22 cellular contexts compared by ENCODE assay signal in genomic region chr19:55766466-55766865, GRCh38. TPM values are rescaled to one million over a fixed set of nuclear protein-coding genes. Genes with fewer than 3 reads are reported as not detected.
DNase-seq lines count a peak whose midpoint lies in the region; ATAC-seq and TF ChIP-seq lines count a peak whose summit lies in the region.
"Had no signal": no experiment of that assay in that cellular context is flagged by ENCODE, and none has a peak within 500 bp of the region (broad histone marks: within the 10 kb centered on the region; RNA-seq: fewer than 3 reads in every experiment).

No MANE protein-coding gene starts in this region.

- CTCF ChIA-PET in activated CD8-positive, alpha-beta T cell treated with anti-CD3 and anti-CD28 coated beads for 36 hours (lab: Charles Lee) = no interaction called here

- no peaks in the 10 kb centered on the region for H3K4me1 ChIP-seq in MM.1S (ENCODE audit: low read length)
- no peaks in the 10 kb centered on the region for H3K4me1 ChIP-seq in neutrophil (ENCODE audit: control insufficient read depth in 1 of 2, insufficient read depth in 1 of 2, low read depth in 1 of 2, low read length in 1 of 2)
- H3K4me1 ChIP-seq in tibial artery = no peaks in the 10 kb centered on the region
- H3K4me1 ChIP-seq: A549, HAP-1, Peyer's patch had no signal

- peaks cover 69% of the 10 kb centered on the region for H3K27me3 ChIP-seq in MM.1S (replicated peaks; ENCODE audit: insufficient read depth, low read length)
- H3K27me3 ChIP-seq in neutrophil = no peaks in the 10 kb centered on the region
- H3K27me3 ChIP-seq in tibial artery = no peaks in the 10 kb centered on the region
- H3K27me3 ChIP-seq: Peyer's patch had no signal

- TF ChIP-seq CTCF in MM.1S (IDR thresholded peaks at IDR 0.05; ENCODE audit: low read length) (no peak), neutrophil (IDR thresholded peaks at IDR 0.05) (no peak), tibial artery (IDR thresholded peaks at IDR 0.05) (no peak)
- no peak for TF ChIP-seq CTCF in activated CD8-positive, alpha-beta T cell treated with anti-CD3 and anti-CD28 coated beads for 36 hours (IDR thresholded peaks at IDR 0.05)

- no peaks in the 10 kb centered on the region for H3K4me1 Mint-ChIP-seq in activated CD8-positive, alpha-beta T cell treated with anti-CD3 and anti-CD28 coated beads for 36 hours (ENCODE audit: low read depth)
- H3K4me1 Mint-ChIP-seq: B cell; CD4-positive, CD25-positive, alpha-beta regulatory T cell had no signal

- H3K9ac ChIP-seq in MM.1S (ENCODE audit: low read length) = no peak overlapping the region
- H3K9ac ChIP-seq: GM23248 had no signal

- no peaks in the 10 kb centered on the region for H3K36me3 ChIP-seq in MM.1S (replicated peaks; ENCODE audit: insufficient read depth, low read length)
- no peaks in the 10 kb centered on the region for H3K36me3 ChIP-seq in neutrophil
- H3K36me3 ChIP-seq in tibial artery = no peaks in the 10 kb centered on the region
- H3K36me3 ChIP-seq: HAP-1, Peyer's patch had no signal

- H3F3A ChIP-seq in MM.1S (ENCODE audit: insufficient read depth, low read length) = no peaks in the 10 kb centered on the region

- no peaks in the 10 kb centered on the region for H4K20me1 ChIP-seq in MM.1S (ENCODE audit: insufficient read depth, low read length)

- H3K9me3 Mint-ChIP-seq in activated CD8-positive, alpha-beta T cell treated with anti-CD3 and anti-CD28 coated beads for 36 hours = peaks cover 6% of the 10 kb centered on the region

- no peak overlapping the region for H2AFZ ChIP-seq in MM.1S (ENCODE audit: low read length)
- H2AFZ ChIP-seq: GM23248 had no signal

- intact Hi-C loops in activated CD8-positive, alpha-beta T cell treated with anti-CD3 and anti-CD28 coated beads for 36 hours (cut with micrococcal nuclease) = no loop called here
- intact Hi-C loops in tibial artery (cut with DNase I; ENCODE audit: low total_unique reads) = no loop called here

- no peak overlapping the region for H3K4me2 ChIP-seq in MM.1S (ENCODE audit: low read depth, low read length)
- H3K4me2 ChIP-seq: A549 had no signal

- H3K27ac ChIP-seq in MM.1S (ENCODE audit: low read length) = no peak overlapping the region
- peak overlapping the region; percentile 59 for H3K27ac ChIP-seq in neutrophil
- H3K27ac ChIP-seq in tibial artery = no peak overlapping the region
- H3K27ac ChIP-seq: A549, GM23248, Peyer's patch had no signal

- POLR2A ChIA-PET in activated CD8-positive, alpha-beta T cell treated with anti-CD3 and anti-CD28 coated beads for 36 hours (lab: Charles Lee) = no interaction called here

- H3K79me2 ChIP-seq in MM.1S (ENCODE audit: low read length) = no peaks in the 10 kb centered on the region

- no peak overlapping the region for H3K4me3 Mint-ChIP-seq in activated CD8-positive, alpha-beta T cell treated with anti-CD3 and anti-CD28 coated beads for 36 hours
- H3K4me3 Mint-ChIP-seq: B cell; CD4-positive, CD25-positive, alpha-beta regulatory T cell had no signal

- no peak for ATAC-seq in activated CD8-positive, alpha-beta T cell treated with anti-CD3 and anti-CD28 coated beads for 36 hours
- ATAC-seq: A549 had no signal

- no peaks in the 10 kb centered on the region for H3K36me3 Mint-ChIP-seq in activated CD8-positive, alpha-beta T cell treated with anti-CD3 and anti-CD28 coated beads for 36 hours (ENCODE audit: low read depth)
- H3K36me3 Mint-ChIP-seq: CD4-positive, CD25-positive, alpha-beta regulatory T cell had no signal

- no peak overlapping the region for H3K27ac Mint-ChIP-seq in activated CD8-positive, alpha-beta T cell treated with anti-CD3 and anti-CD28 coated beads for 36 hours
- H3K27ac Mint-ChIP-seq: B cell; CD4-positive, CD25-positive, alpha-beta regulatory T cell had no signal

- H3K9me3 ChIP-seq in MM.1S (replicated peaks; ENCODE audit: insufficient read depth, low read length) (no peaks in the 10 kb centered on the region), neutrophil (no peaks in the 10 kb centered on the region), tibial artery (peaks cover 0 to 4% (median 0%) of the 10 kb centered on the region in 3 donors)
- H3K9me3 ChIP-seq: HAP-1, Peyer's patch had no signal

- no peaks in the 10 kb centered on the region for H3K9me2 ChIP-seq in MM.1S (replicated peaks; ENCODE audit: insufficient read depth, low read length)

- H3K4me3 ChIP-seq in MM.1S (ENCODE audit: low read length) = no peak overlapping the region
- no peak overlapping the region for H3K4me3 ChIP-seq in neutrophil (ENCODE audit: low read depth in 1 of 2, low read length in 1 of 2)
- no peak overlapping the region for H3K4me3 ChIP-seq in tibial artery
- H3K4me3 ChIP-seq: A549, GM23248, HAP-1, Peyer's patch had no signal

- peaks cover 25% of the 10 kb centered on the region for H3K27me3 Mint-ChIP-seq in activated CD8-positive, alpha-beta T cell treated with anti-CD3 and anti-CD28 coated beads for 36 hours

- peak; percentile 67 for DNase-seq in H4 (ENCODE audit: low spot score)
- DNase-seq in MM.1S = peak; percentile 33
- DNase-seq in OCI-M1 (lab: John Stamatoyannopoulos, UW) = peak; percentile 46
- no peak for DNase-seq in activated CD8-positive, alpha-beta T cell treated with anti-CD3 and anti-CD28 coated beads for 36 hours
- DNase-seq in tibial artery = no peak
- no peak for DNase-seq in stimulated activated CD8-positive, alpha-beta memory T cell treated with anti-CD3 and anti-CD28 coated beads, Interleukin-4, amount 100 ng/mL, for 48 hours
- DNase-seq: CD4-positive, CD25-positive, alpha-beta regulatory T cell; GM23248; KG1; NCI-H1694; NCI-H2081; NCI-H2171; NCI-H345; NCI-H524; NCI-H774; Peyer's patch; T-helper 1 cell had no signal

RNA-seq across cellular contexts. Expression of gene RFPL4AL1, which starts 2.5 kb away (rescaled TPM):
- 1.8 TPM in 1 of 2 replicates, not detected in the other for total RNA-seq in H4 (2014; rRNA removed; shearing (Covaris generic))
- total RNA-seq in activated CD8-positive, alpha-beta T cell treated with anti-CD3 and anti-CD28 coated beads for 36 hours = not detected
- total RNA-seq: B cell; CD4-positive, CD25-positive, alpha-beta regulatory T cell; GM23248; HT-29; Peyer's patch had no signal

RNA-seq across cellular contexts. Expression of gene RFPL4A, which starts 7.6 kb away (rescaled TPM):
- 7.7 and 12.4 TPM in 2 replicates for total RNA-seq in H4 (2014; rRNA removed; shearing (Covaris generic))
- total RNA-seq in activated CD8-positive, alpha-beta T cell treated with anti-CD3 and anti-CD28 coated beads for 36 hours = not detected
- total RNA-seq: B cell; CD4-positive, CD25-positive, alpha-beta regulatory T cell; GM23248; HT-29 had no signal

RNA-seq across cellular contexts. Expression of gene NLRP9, which starts 28.3 kb away (rescaled TPM):
- not detected in 2 replicates for total RNA-seq in H4 (2014; rRNA removed; shearing (Covaris generic))
- total RNA-seq in activated CD8-positive, alpha-beta T cell treated with anti-CD3 and anti-CD28 coated beads for 36 hours = not detected
- total RNA-seq: B cell; CD4-positive, CD25-positive, alpha-beta regulatory T cell; GM23248; HT-29; Peyer's patch had no signal

Comparison
In these comparisons a context has a peak if more than half of its experiments do, and no peak if none do; other contexts are left out.
1. DNase-seq: peak in H4 (single experiment), MM.1S (single experiment) and OCI-M1 (single experiment); none in activated CD8-positive, alpha-beta T cell treated with anti-CD3 and anti-CD28 coated beads for 36 hours (single experiment), tibial artery (0 of 2) and stimulated activated CD8-positive, alpha-beta memory T cell treated with anti-CD3 and anti-CD28 coated beads, Interleukin-4, amount 100 ng/mL, for 48 hours (single experiment).